In the genomic region with DNA sequence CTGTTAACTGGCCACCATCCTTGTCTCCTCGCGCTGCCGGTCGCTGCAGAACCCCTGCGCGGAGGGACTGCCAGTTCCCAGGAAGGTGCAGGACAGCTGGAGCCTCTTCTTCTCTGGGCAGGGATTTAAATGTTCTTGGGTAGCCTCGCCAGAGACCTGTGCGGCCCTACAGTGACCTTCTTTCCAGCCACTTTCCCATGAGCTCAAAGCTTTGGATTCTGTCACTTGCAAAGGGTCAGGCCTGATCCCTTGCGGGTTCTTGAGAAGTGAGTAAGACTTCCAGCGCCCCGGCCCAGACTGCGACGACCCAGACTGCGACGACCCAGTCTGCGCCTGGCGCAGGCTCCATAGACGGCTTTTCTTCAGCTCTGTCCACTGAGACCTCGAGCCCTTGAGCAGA, we compare ENCODE assay signal across 8 cellular contexts. TPM values are rescaled to one million over a fixed set of nuclear protein-coding genes. Genes with fewer than 3 reads are reported as not detected.
DNase-seq lines count a peak whose midpoint lies in the region; ATAC-seq, FAIRE-seq and TF ChIP-seq lines count a peak whose summit lies in the region.

No MANE protein-coding gene starts in this region.

- no peak for TF ChIP-seq POLR2A in HepG2 (IDR thresholded peaks at IDR 0.05; ENCODE audit: insufficient read depth in 1 of 2, low read depth in 2 of 2, low read length in 2 of 2)

- TF ChIP-seq RAD21 in HepG2 (CRISPR knock-in tag; IDR thresholded peaks at IDR 0.05), result no peak

- H3F3A ChIP-seq in MM.1S (ENCODE audit: insufficient read depth, low read length), result peaks cover 37% of the 10 kb centered on the region

- WGBS in HepG2 (ENCODE audit: low lambda C conversion rate), result 95% methylated on average over 17 of the region's 19 CpGs

- H3K4me2 ChIP-seq in MM.1S (ENCODE audit: low read depth, low read length) (peak overlapping the region; percentile 94), HepG2 (ENCODE audit: low read depth, low read length) (peak overlapping the region; percentile 87)

- DNase-seq in MM.1S (no peak), activated gamma-delta T cell treated with Interleukin-2 at 50 U/mL for 16 hours (peak; percentile 38), HepG2 (ENCODE audit: low spot score) (no peak), NCI-H2107 treated with DMSO at 0.1 percent for 48 hours (lab: John Stamatoyannopoulos, UW; ENCODE audit: unreplicated experiment) (no peak), GM19239 (ENCODE audit: insufficient read length, low spot score) (no peak), urothelium cell line (ENCODE audit: low spot score) (no peak)
- DNase-seq in stimulated activated naive CD8-positive, alpha-beta T cell treated with anti-CD3 and anti-CD28 coated beads, Interleukin-15, Interleukin-2, amounts not matched to agents 100 U/mL and 50 U/mL, for 24 hours, result peak; percentile 48

- no peak for ATAC-seq in HepG2
- no peak for ATAC-seq in stimulated activated naive CD8-positive, alpha-beta T cell treated with anti-CD3 and anti-CD28 coated beads, Interleukin-15, Interleukin-2, amounts not matched to agents 100 U/mL and 50 U/mL, for 24 hours
- ATAC-seq in GM18868 (IDR thresholded peaks at IDR 0.05; ENCODE audit: unreplicated experiment), result no peak

- TF ChIP-seq CTCF in MM.1S (IDR thresholded peaks at IDR 0.05; ENCODE audit: low read length), result no peak
- TF ChIP-seq CTCF in HepG2 (CRISPR knock-in tag; IDR thresholded peaks at IDR 0.05), result no peak

- intact Hi-C loops in HepG2 (cut with micrococcal nuclease; ENCODE audit: unreplicated experiment), result no loop called here

- in situ Hi-C loops in HepG2 (cut with HindIII; ENCODE audit: extremely low pct_ligation_motif_present, low pct_unique_long_range_greater_than_20kb), result no loop called here

- H3K4me1 ChIP-seq in MM.1S (ENCODE audit: low read length) (peaks cover 12% of the 10 kb centered on the region), HepG2 (ENCODE audit: insufficient read depth, low read length) (peaks cover 9% of the 10 kb centered on the region)

- H3K27me3 ChIP-seq in MM.1S (replicated peaks; ENCODE audit: insufficient read depth, low read length) (no peaks in the 10 kb centered on the region), HepG2 (ENCODE audit: control insufficient read depth in 1 of 2, insufficient read depth in 2 of 2, low read length in 2 of 2) (peaks cover 0 to 12% of the 10 kb centered on the region in 2 experiments; a peak in 2 of 5 replicates)

- H3K9me3 ChIP-seq in MM.1S (replicated peaks; ENCODE audit: insufficient read depth, low read length), result no peaks in the 10 kb centered on the region
- no peaks in the 10 kb centered on the region for H3K9me3 ChIP-seq in HepG2 (ENCODE audit: low read length)

- H3K79me2 ChIP-seq in MM.1S (ENCODE audit: low read length) (no peaks in the 10 kb centered on the region), HepG2 (ENCODE audit: insufficient read depth, low read length) (no peaks in the 10 kb centered on the region)

- H2AFZ ChIP-seq in MM.1S (ENCODE audit: low read length) (no peak overlapping the region), HepG2 (ENCODE audit: low read length) (no peak overlapping the region)

- BruUV-seq in HepG2 (replicated peaks; lab: Mats Ljungman, UMichigan), result no TSS peak

- no peaks in the 10 kb centered on the region for H4K20me1 ChIP-seq in MM.1S (ENCODE audit: insufficient read depth, low read length)
- H4K20me1 ChIP-seq in HepG2 (ENCODE audit: insufficient read depth, low read length), result no peaks in the 10 kb centered on the region

- H3K9me2 ChIP-seq in MM.1S (replicated peaks; ENCODE audit: insufficient read depth, low read length), result no peaks in the 10 kb centered on the region

- POLR2A ChIA-PET in HepG2 (lab: Yijun Ruan, JAX), result no interaction called here

- no peak overlapping the region for H3K9ac ChIP-seq in MM.1S (ENCODE audit: low read length)
- H3K9ac ChIP-seq in HepG2 (ENCODE audit: insufficient read depth, low read depth, low read length), result no peak overlapping the region

- H3K36me3 ChIP-seq in MM.1S (replicated peaks; ENCODE audit: insufficient read depth, low read length) (no peaks in the 10 kb centered on the region), HepG2 (replicated peaks in 1 of 2; ENCODE audit: control insufficient read depth in 1 of 2, insufficient read depth in 2 of 2, low read length in 2 of 2) (no peaks in the 10 kb centered on the region)

- H3K27ac ChIP-seq in MM.1S (ENCODE audit: low read length) (no peak overlapping the region; the same call in 1 of the 2 replicates), HepG2 (ENCODE audit: extremely low read length, insufficient read depth, low read length) (no peak overlapping the region)

- FAIRE-seq in HepG2 (lab: Jason Lieb, UNC), result no peak
- no peak for FAIRE-seq in GM19239 (lab: Jason Lieb, UNC)
- FAIRE-seq in urothelium cell line (lab: Jason Lieb, UNC), result no peak

- TF ChIP-seq EP300 in HepG2 (IDR thresholded peaks at IDR 0.05; ENCODE audit: low read depth in 2 of 2, low read length in 2 of 2), result no peak
- TF ChIP-seq EP300 in HepG2 (CRISPR knock-in tag; IDR thresholded peaks at IDR 0.05; ENCODE audit: borderline replicate concordance), result no peak

- H3K4me3 ChIP-seq in MM.1S (ENCODE audit: low read length), result peak overlapping the region; percentile 76; the same call in 1 of the 2 replicates
- no peak overlapping the region for H3K4me3 ChIP-seq in HepG2 (replicated peaks in 1 of 3; ENCODE audit: insufficient read depth in 1 of 3, low read depth in 2 of 3, low read length in 3 of 3)

- CTCF ChIA-PET in HepG2 (lab: Yijun Ruan, JAX; ENCODE audit: low intra/inter-chr PET ratio, low total read pairs), result no interaction called here

TF ChIP-seq in HepG2, 621 proteins besides CTCF, POLR2A, EP300 and RAD21 (continues in another document):
- TF ChIP-seq SIN3A (IDR thresholded peaks at IDR 0.05; ENCODE audit: borderline replicate concordance, low read depth, low read length) (no peak), ZNF704 (CRISPR knock-in tag; IDR thresholded peaks at IDR 0.05; ENCODE audit: borderline replicate concordance) (no peak), NFYC (CRISPR knock-in tag; IDR thresholded peaks at IDR 0.05) (no peak), ZNF569 (CRISPR knock-in tag; IDR thresholded peaks at IDR 0.05; ENCODE audit: borderline replicate concordance) (no peak), HCFC1 (IDR thresholded peaks at IDR 0.05; ENCODE audit: low read depth, low read length) (no peak)

RNA-seq across cellular contexts. Expression of gene SLFN5, which starts 1.4 kb away (rescaled TPM):
- 0.35 and 0.70 TPM in 2 replicates for total RNA-seq in HepG2 (2016; rRNA removed; fragmentation: Illumina TruSeq; extraction: Trizol)
- 0.18 TPM in 1 of 2 replicates, not detected in the other for total RNA-seq in HepG2 (2016; cell fraction: cytosol; rRNA removed; fragmentation: Illumina TruSeq; extraction: Trizol; ENCODE audit: low read depth)
- total RNA-seq in HepG2 (2016; cell fraction: insoluble cytoplasmic fraction; rRNA removed; fragmentation: Illumina TruSeq; extraction: Trizol), result 0.52 and 0.58 TPM in 2 replicates
- 0.03 and 0.12 TPM in 2 replicates for total RNA-seq in HepG2 (2016; cell fraction: membrane; rRNA removed; fragmentation: Illumina TruSeq; extraction: Trizol)
- 0.41 and 0.75 TPM in 2 replicates for total RNA-seq in HepG2 (2016; cell fraction: nucleus; rRNA removed; fragmentation: Illumina TruSeq; extraction: Trizol)
- polyA plus RNA-seq in HepG2 (2011; rRNA removed), result 0.22 and 0.25 TPM in 2 replicates
- polyA plus RNA-seq in HepG2 (2011; cell fraction: cytosol; rRNA removed), result 0.05 and 0.17 TPM in 2 replicates
- 0.03 and 0.12 TPM in 2 replicates for polyA plus RNA-seq in HepG2 (2011; cell fraction: nucleus; rRNA removed)
- polyA plus RNA-seq in HepG2 (2012), result 0.21 and 0.28 TPM in 2 replicates
- 0.02 TPM in 1 of 2 replicates, not detected in the other for polyA plus RNA-seq in HepG2 (2016; cell fraction: cytosol; fragmentation: Illumina TruSeq; extraction: Trizol; ENCODE audit: low read depth)
- polyA plus RNA-seq in HepG2 (2016; cell fraction: insoluble cytoplasmic fraction; fragmentation: Illumina TruSeq; extraction: Trizol; ENCODE audit: low read depth), result 0.46 TPM in 2 replicates
- 0.02 and 0.07 TPM in 2 replicates for polyA plus RNA-seq in HepG2 (2016; cell fraction: membrane; fragmentation: Illumina TruSeq; extraction: Trizol; ENCODE audit: low read depth)
- polyA plus RNA-seq in HepG2 (2016; cell fraction: nucleus; fragmentation: Illumina TruSeq; extraction: Trizol; ENCODE audit: insufficient read depth, low read depth), result 0.07 and 0.12 TPM in 2 replicates
- polyA minus RNA-seq in HepG2 (2011; rRNA and poly(A)+ RNA removed; ENCODE audit: low replicate concordance), result 1.0 and 15.5 TPM in 2 replicates
- 0.26 and 0.99 TPM in 2 replicates for polyA minus RNA-seq in HepG2 (2011; cell fraction: cytosol; rRNA and poly(A)+ RNA removed)
- polyA minus RNA-seq in HepG2 (2011; cell fraction: nucleus; rRNA and poly(A)+ RNA removed), result 0.39 and 0.50 TPM in 2 replicates

RNA-seq across cellular contexts. Expression of gene SLC35G3, which starts 47.3 kb away (rescaled TPM):
- not detected in 2 replicates for total RNA-seq in HepG2 (2016; rRNA removed; fragmentation: Illumina TruSeq; extraction: Trizol)
- total RNA-seq in HepG2 (2016; cell fraction: cytosol; rRNA removed; fragmentation: Illumina TruSeq; extraction: Trizol; ENCODE audit: low read depth), result not detected in 2 replicates
- not detected in 2 replicates for total RNA-seq in HepG2 (2016; cell fraction: insoluble cytoplasmic fraction; rRNA removed; fragmentation: Illumina TruSeq; extraction: Trizol)
- not detected in 2 replicates for total RNA-seq in HepG2 (2016; cell fraction: membrane; rRNA removed; fragmentation: Illumina TruSeq; extraction: Trizol)
- total RNA-seq in HepG2 (2016; cell fraction: nucleus; rRNA removed; fragmentation: Illumina TruSeq; extraction: Trizol), result not detected in 2 replicates
- polyA plus RNA-seq in HepG2 (2011; rRNA removed), result not detected in 2 replicates
- not detected in 2 replicates for polyA plus RNA-seq in HepG2 (2011; cell fraction: cytosol; rRNA removed)
- polyA plus RNA-seq in HepG2 (2011; cell fraction: nucleus; rRNA removed), result not detected in 2 replicates
- not detected in 2 replicates for polyA plus RNA-seq in HepG2 (2012)
- polyA plus RNA-seq in HepG2 (2016; cell fraction: cytosol; fragmentation: Illumina TruSeq; extraction: Trizol; ENCODE audit: low read depth), result not detected in 2 replicates
- not detected in 2 replicates for polyA plus RNA-seq in HepG2 (2016; cell fraction: insoluble cytoplasmic fraction; fragmentation: Illumina TruSeq; extraction: Trizol; ENCODE audit: low read depth)
- polyA plus RNA-seq in HepG2 (2016; cell fraction: membrane; fragmentation: Illumina TruSeq; extraction: Trizol; ENCODE audit: low read depth), result not detected in 2 replicates
- polyA plus RNA-seq in HepG2 (2016; cell fraction: nucleus; fragmentation: Illumina TruSeq; extraction: Trizol; ENCODE audit: insufficient read depth, low read depth), result not detected in 2 replicates
- not detected in 2 replicates for polyA minus RNA-seq in HepG2 (2011; rRNA and poly(A)+ RNA removed; ENCODE audit: low replicate concordance)
- polyA minus RNA-seq in HepG2 (2011; cell fraction: cytosol; rRNA and poly(A)+ RNA removed), result not detected in 2 replicates
- not detected in 2 replicates for polyA minus RNA-seq in HepG2 (2011; cell fraction: nucleus; rRNA and poly(A)+ RNA removed)

Comparison
In these comparisons a context has a peak if more than half of its experiments do, and no peak if none do; other contexts are left out.
1. DNase-seq: peak in activated gamma-delta T cell treated with Interleukin-2 at 50 U/mL for 16 hours (single experiment) and stimulated activated naive CD8-positive, alpha-beta T cell treated with anti-CD3 and anti-CD28 coated beads, Interleukin-15, Interleukin-2, amounts not matched to agents 100 U/mL and 50 U/mL, for 24 hours (single experiment); none in MM.1S (single experiment), HepG2 (single experiment), NCI-H2107 treated with DMSO at 0.1 percent for 48 hours (single experiment), GM19239 (single experiment) and urothelium cell line (single experiment).